21 cellular contexts compared by ENCODE assay signal in genomic region chr6:150744522-150745260, GRCh38.
A peak's percentile ranks its signal among the peaks of the same experiment; 100 is the strongest.
DNase-seq lines count a peak whose midpoint lies in the region; ATAC-seq and TF ChIP-seq lines count a peak whose summit lies in the region.
"Had no signal": no experiment of that assay in that cellular context is flagged by ENCODE, and none has a peak within 500 bp of the region (broad histone marks: within the 10 kb centered on the region; RNA-seq: fewer than 3 reads in every experiment).

No MANE protein-coding gene starts in this region.

- H3K36me3 ChIP-seq in left ventricle myocardium inferior (no peaks in the 10 kb centered on the region), OCI-LY1 (ENCODE audit: insufficient read depth, low read length) (peaks cover 73% of the 10 kb centered on the region)
- H3K36me3 ChIP-seq: BE2C had no signal

- intact Hi-C loops in left ventricle myocardium inferior (cut with micrococcal nuclease), result no loop called here
- intact Hi-C loops in right cardiac atrium (cut with DNase I), result loop anchor here in 1 of 4 donors (10.0 kb wide), 1 partner anchor 330 kb away; no protein-coding TSS in a partner anchor
- intact Hi-C loops in head of caudate nucleus (cut with DNase I), result no loop called here

- peaks cover 38% of the 10 kb centered on the region for H3K4me1 Mint-ChIP-seq in memory B cell
- H3K4me1 Mint-ChIP-seq: CD4-positive, CD25-positive, alpha-beta regulatory T cell had no signal

- no peaks in the 10 kb centered on the region for H3K9me3 Mint-ChIP-seq in memory B cell
- H3K9me3 Mint-ChIP-seq: CD4-positive, CD25-positive, alpha-beta regulatory T cell; CD8-positive, alpha-beta memory T cell; HFFc6 had no signal

- H4K20me1 ChIP-seq in OCI-LY1 (ENCODE audit: insufficient read depth, low read length), result no peaks in the 10 kb centered on the region

- no peaks in the 10 kb centered on the region for H3K27me3 Mint-ChIP-seq in memory B cell
- H3K27me3 Mint-ChIP-seq: CD8-positive, alpha-beta memory T cell had no signal

- no peak overlapping the region for H3K9ac ChIP-seq in OCI-LY1 (ENCODE audit: low read length)

- H3K4me1 ChIP-seq in left ventricle myocardium inferior (peaks cover 68% of the 10 kb centered on the region), right cardiac atrium (ENCODE audit: control insufficient read depth, insufficient read depth, low read length) (no peaks in the 10 kb centered on the region), OCI-LY1 (ENCODE audit: insufficient read depth, low read length, severe bottlenecking) (peaks cover 26% of the 10 kb centered on the region)
- H3K4me1 ChIP-seq: BE2C had no signal

- H3K79me2 ChIP-seq in OCI-LY1 (ENCODE audit: insufficient read depth, low read length), result peaks cover 75% of the 10 kb centered on the region

- H3K27ac Mint-ChIP-seq in memory B cell, result peak overlapping the region; percentile 2
- H3K27ac Mint-ChIP-seq: CD4-positive, CD25-positive, alpha-beta regulatory T cell; HFFc6 had no signal

- no peak overlapping the region for H3K4me2 ChIP-seq in OCI-LY1 (ENCODE audit: low read length)

- no peak overlapping the region for H2AFZ ChIP-seq in OCI-LY1 (ENCODE audit: low read length)

- H3K4me3 ChIP-seq in left ventricle myocardium inferior (no peak overlapping the region), right cardiac atrium (ENCODE audit: low read length) (no peak overlapping the region), OCI-LY1 (ENCODE audit: low read depth, low read length, poor library complexity, severe bottlenecking) (no peak overlapping the region)
- H3K4me3 ChIP-seq: GM12878 had no signal

- H3K27me3 ChIP-seq in left ventricle myocardium inferior (ENCODE audit: low read depth), result no peaks in the 10 kb centered on the region
- H3K27me3 ChIP-seq in right cardiac atrium (ENCODE audit: control insufficient read depth, insufficient read depth), result no peaks in the 10 kb centered on the region
- no peaks in the 10 kb centered on the region for H3K27me3 ChIP-seq in OCI-LY1 (ENCODE audit: insufficient read depth, low read length)

- H3K27ac ChIP-seq in left ventricle myocardium inferior (replicated peaks), result peak overlapping the region; percentile 64
- no peak overlapping the region for H3K27ac ChIP-seq in right cardiac atrium (ENCODE audit: low read length)
- H3K27ac ChIP-seq in OCI-LY1 (ENCODE audit: low read depth, low read length, poor library complexity, severe bottlenecking), result peak overlapping the region; percentile 18

- no peak overlapping the region for H3K4me3 Mint-ChIP-seq in memory B cell
- H3K4me3 Mint-ChIP-seq: CD4-positive, CD25-positive, alpha-beta regulatory T cell; CD8-positive, alpha-beta memory T cell; HFFc6 had no signal

- 40% methylated on average over 2 of the region's 2 CpGs for WGBS in right cardiac atrium

- no peaks in the 10 kb centered on the region for H3K9me2 ChIP-seq in OCI-LY1 (ENCODE audit: low read depth, low read length)

- H3F3A ChIP-seq in OCI-LY1 (ENCODE audit: insufficient read depth, low read length), result no peaks in the 10 kb centered on the region

- ATAC-seq in right cardiac atrium (no peak), memory B cell (ENCODE audit: low read depth) (no peak)
- ATAC-seq: GM12878, HCT116 had no signal

- DNase-seq in left ventricle myocardium inferior (no peak), right cardiac atrium (no peak), memory B cell (ENCODE audit: low spot score in 2 of 2) (no peak), head of caudate nucleus (no peak), NCI-H69 (lab: John Stamatoyannopoulos, UW) (no peak)
- DNase-seq: ACHN; BE2C; C1 segment of cervical spinal cord; CD4-positive, CD25-positive, alpha-beta regulatory T cell; CD8-positive, alpha-beta memory T cell; COR-L47; DMS 273 treated with DMSO at 0.1 percent for 48 hours; DMS53; DND-41; EL; GOT3; H7; HFFc6 had no signal

- TF ChIP-seq CTCF in left ventricle myocardium inferior (IDR thresholded peaks at IDR 0.05; ENCODE audit: borderline replicate concordance) (no peak), OCI-LY1 (IDR thresholded peaks at IDR 0.05; ENCODE audit: low read length) (no peak)

- peaks cover 20% of the 10 kb centered on the region for H3K36me3 Mint-ChIP-seq in memory B cell
- H3K36me3 Mint-ChIP-seq: CD4-positive, CD25-positive, alpha-beta regulatory T cell; CD8-positive, alpha-beta memory T cell had no signal

- no peaks in the 10 kb centered on the region for H3K9me3 ChIP-seq in left ventricle myocardium inferior (replicated peaks)
- H3K9me3 ChIP-seq in right cardiac atrium (ENCODE audit: control insufficient read depth, low read length), result no peaks in the 10 kb centered on the region
- no peaks in the 10 kb centered on the region for H3K9me3 ChIP-seq in OCI-LY1 (ENCODE audit: low read length)
- H3K9me3 ChIP-seq: BE2C had no signal
